In genomic region chr14:24160499-24160849, GRCh38 we compare ENCODE assay signal across 8 cellular contexts. TPM values are rescaled to one million over a fixed set of nuclear protein-coding genes. Genes with fewer than 3 reads are reported as not detected.
DNase-seq lines count a peak whose midpoint lies in the region; ATAC-seq and TF ChIP-seq lines count a peak whose summit lies in the region.

No MANE protein-coding gene starts in this region.

- H3K4me1 ChIP-seq in breast epithelium, result peaks cover 0 to 5% of the 10 kb centered on the region in 2 donors

- intact Hi-C loops in breast epithelium (cut with DNase I; ENCODE audit: low total_unique reads), result no loop called here

- peak overlapping the region; percentile 100 for H3K27ac Mint-ChIP-seq in stimulated activated naive CD8-positive, alpha-beta T cell treated with anti-CD3 and anti-CD28 coated beads, Interleukin-15, Interleukin-2, amounts not matched to agents 100 ng/mL and 50 ng/mL, for 24 hours
- peak overlapping the region; percentile 92 to 100 (median 99) for H3K27ac Mint-ChIP-seq in naive thymus-derived CD8-positive, alpha-beta T cell

- peak overlapping the region; percentile 92 to 98 for H3K27ac ChIP-seq in breast epithelium

- no peaks in the 10 kb centered on the region for H3K27me3 ChIP-seq in breast epithelium

- POLR2A ChIA-PET in naive thymus-derived CD8-positive, alpha-beta T cell (lab: Charles Lee), result interaction anchor here (0.5 to 4.4 kb wide), 21 partner anchors 10 to 176 kb away, joined by 3 to 55 read pairs (median 8); partner anchors contain the start of genes CHMP4A, DCAF11, EMC9 and IPO4

- peaks cover 80% of the 10 kb centered on the region for H3K36me3 Mint-ChIP-seq in stimulated activated naive CD8-positive, alpha-beta T cell treated with anti-CD3 and anti-CD28 coated beads, Interleukin-15, Interleukin-2, amounts not matched to agents 100 ng/mL and 50 ng/mL, for 24 hours (ENCODE audit: low read depth)
- peaks cover 4 to 76% (median 33%) of the 10 kb centered on the region in 3 donors for H3K36me3 Mint-ChIP-seq in naive thymus-derived CD8-positive, alpha-beta T cell

- no peaks in the 10 kb centered on the region for H3K9me3 Mint-ChIP-seq in stimulated activated naive CD8-positive, alpha-beta T cell treated with anti-CD3 and anti-CD28 coated beads, Interleukin-15, Interleukin-2, amounts not matched to agents 100 ng/mL and 50 ng/mL, for 24 hours
- H3K9me3 Mint-ChIP-seq in naive thymus-derived CD8-positive, alpha-beta T cell, result no peaks in the 10 kb centered on the region

- no peak for ATAC-seq in stimulated activated naive CD8-positive, alpha-beta T cell treated with anti-CD3 and anti-CD28 coated beads, Interleukin-15, Interleukin-2, amounts not matched to agents 100 U/mL and 50 U/mL, for 24 hours
- ATAC-seq in naive thymus-derived CD8-positive, alpha-beta T cell, result no peak

- H3K4me1 Mint-ChIP-seq in stimulated activated naive CD8-positive, alpha-beta T cell treated with anti-CD3 and anti-CD28 coated beads, Interleukin-15, Interleukin-2, amounts not matched to agents 100 ng/mL and 50 ng/mL, for 24 hours (ENCODE audit: low read depth), result peaks cover 47% of the 10 kb centered on the region
- peaks cover 27 to 63% (median 52%) of the 10 kb centered on the region in 4 donors for H3K4me1 Mint-ChIP-seq in naive thymus-derived CD8-positive, alpha-beta T cell

- DNase-seq in stimulated activated naive CD8-positive, alpha-beta T cell treated with anti-CD3 and anti-CD28 coated beads, Interleukin-15, Interleukin-2, amounts not matched to agents 100 U/mL and 50 U/mL, for 24 hours, result no peak
- DNase-seq in breast epithelium (ENCODE audit: low spot score in 2 of 2) (no peak), 8988T (no peak), Ammon's horn (ENCODE audit: low spot score) (no peak), SIG-M5 (lab: John Stamatoyannopoulos, UW) (no peak)
- DNase-seq in naive thymus-derived CD8-positive, alpha-beta T cell, result no peak
- DNase-seq in stimulated activated naive CD4-positive, alpha-beta T cell treated with Interleukin-2 at 50 U/mL for 16 hours (lab: John Stamatoyannopoulos, UW), result no peak

- peaks cover 5% of the 10 kb centered on the region for H3K36me3 ChIP-seq in breast epithelium

- TF ChIP-seq POLR2A in breast epithelium (IDR thresholded peaks at IDR 0.05), result no peak

- H3K4me3 Mint-ChIP-seq in stimulated activated naive CD8-positive, alpha-beta T cell treated with anti-CD3 and anti-CD28 coated beads, Interleukin-15, Interleukin-2, amounts not matched to agents 100 ng/mL and 50 ng/mL, for 24 hours, result no peak overlapping the region
- H3K4me3 Mint-ChIP-seq in naive thymus-derived CD8-positive, alpha-beta T cell, result peak overlapping the region in 9 of 10 donors; percentile 8 to 98 (median 46)

- H3K4me3 ChIP-seq in breast epithelium, result no peak overlapping the region

- no peak for TF ChIP-seq CTCF in breast epithelium (IDR thresholded peaks at IDR 0.05)

- H3K9me3 ChIP-seq in breast epithelium, result no peaks in the 10 kb centered on the region

- no peaks in the 10 kb centered on the region for H3K27me3 Mint-ChIP-seq in stimulated activated naive CD8-positive, alpha-beta T cell treated with anti-CD3 and anti-CD28 coated beads, Interleukin-15, Interleukin-2, amounts not matched to agents 100 ng/mL and 50 ng/mL, for 24 hours
- H3K27me3 Mint-ChIP-seq in naive thymus-derived CD8-positive, alpha-beta T cell, result peaks cover 0 to 2% (median 0%) of the 10 kb centered on the region in 5 donors

RNA-seq across cellular contexts. Expression of gene IRF9, which starts 0.6 kb away (rescaled TPM):
- 10 to 100 TPM; 44.6 to 76.0 (median 54.7) TPM for total RNA-seq in breast epithelium
- 100 to 1,000 TPM; 109 to 116 TPM for total RNA-seq in naive thymus-derived CD8-positive, alpha-beta T cell
- polyA plus RNA-seq in naive thymus-derived CD8-positive, alpha-beta T cell, result 10 to 100 TPM; 46.6 to 68.6 (median 51.3) TPM

RNA-seq across cellular contexts. Expression of gene REC8, which starts 11.4 kb away (rescaled TPM):
- 10 to 100 TPM in 1 of 3 donors, 1 to 10 TPM in 2; 2.9 to 10.2 (median 6.6) TPM for total RNA-seq in breast epithelium
- total RNA-seq in naive thymus-derived CD8-positive, alpha-beta T cell, result 10 to 100 TPM; 33.7 to 39.2 TPM
- 10 to 100 TPM; 11.1 to 11.6 (median 11.2) TPM for polyA plus RNA-seq in naive thymus-derived CD8-positive, alpha-beta T cell

RNA-seq across cellular contexts. Expression of gene RNF31, which starts 13.2 kb away (rescaled TPM):
- 10 to 100 TPM; 29.1 to 43.8 (median 41.0) TPM for total RNA-seq in breast epithelium
- 10 to 100 TPM; 85.7 to 91.4 TPM for total RNA-seq in naive thymus-derived CD8-positive, alpha-beta T cell
- polyA plus RNA-seq in naive thymus-derived CD8-positive, alpha-beta T cell, result 10 to 100 TPM; 34.1 to 45.3 (median 37.6) TPM

RNA-seq across cellular contexts. Expression of gene PSME2, which starts 14.1 kb away (rescaled TPM):
- 10 to 100 TPM; 22.1 to 69.2 (median 62.1) TPM for total RNA-seq in breast epithelium
- 100 to 1,000 TPM; 129 to 140 TPM for total RNA-seq in naive thymus-derived CD8-positive, alpha-beta T cell
- 100 to 1,000 TPM; 402 to 471 (median 463) TPM for polyA plus RNA-seq in naive thymus-derived CD8-positive, alpha-beta T cell

RNA-seq across cellular contexts. Expression of gene EMC9, which starts 19.1 kb away (rescaled TPM):
- total RNA-seq in breast epithelium, result 10 to 100 TPM; 13.4 to 19.0 (median 16.5) TPM
- 10 to 100 TPM; 16.6 to 18.1 TPM for total RNA-seq in naive thymus-derived CD8-positive, alpha-beta T cell
- 1 to 10 TPM; 7.5 to 9.4 (median 8.4) TPM for polyA plus RNA-seq in naive thymus-derived CD8-positive, alpha-beta T cell
